In the genomic region with DNA sequence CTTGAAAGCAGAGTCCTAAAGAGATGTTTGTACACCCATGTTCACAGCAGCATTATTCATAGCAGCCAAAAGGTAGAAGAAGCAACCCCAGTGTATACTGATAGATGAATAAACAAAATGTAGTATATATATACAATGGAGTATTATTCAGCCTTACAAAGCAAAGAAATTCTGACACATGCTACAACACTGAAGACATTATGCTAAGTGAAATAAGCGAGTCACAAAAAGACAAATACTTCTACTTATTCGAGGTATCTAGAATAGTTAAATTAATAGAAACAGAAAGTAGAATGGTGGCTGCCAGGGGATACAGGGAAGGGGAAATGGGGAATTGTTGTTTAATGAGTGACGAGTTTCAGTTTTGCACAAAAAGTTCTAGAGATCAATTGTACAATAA, we compare ENCODE assay signal across 12 cellular contexts. TPM values are rescaled to one million over a fixed set of nuclear protein-coding genes. Genes with fewer than 3 reads are reported as not detected.
DNase-seq lines count a peak whose midpoint lies in the region; ATAC-seq, FAIRE-seq and TF ChIP-seq lines count a peak whose summit lies in the region.
"Had no signal": no experiment of that assay in that cellular context is flagged by ENCODE, and none has a peak within 500 bp of the region (broad histone marks: within the 10 kb centered on the region; RNA-seq: fewer than 3 reads in every experiment).

No MANE protein-coding gene starts in this region.

- no peaks in the 10 kb centered on the region for H4K20me1 ChIP-seq in GM12878 (ENCODE audit: control insufficient read depth, insufficient read depth)

- H3K36me3 Mint-ChIP-seq in type B pancreatic cell, result peaks cover 6% of the 10 kb centered on the region

- H3K4me1 ChIP-seq in GM12878 (ENCODE audit: control insufficient read depth, insufficient read depth, low read length), result peaks cover 4% of the 10 kb centered on the region; the same call in 1 of the 2 replicates
- H3K4me1 ChIP-seq in upper lobe of right lung, result no peaks in the 10 kb centered on the region
- H3K4me1 ChIP-seq: uterus had no signal

- H3K9ac ChIP-seq in GM12878 (ENCODE audit: control insufficient read depth, insufficient read depth, low read length), result no peak overlapping the region

- POLR2A ChIA-PET in GM12878 (lab: Charles Lee), result no interaction called here

- no peak overlapping the region for H2AFZ ChIP-seq in GM12878 (ENCODE audit: control insufficient read depth, low read depth, low read length)

- peaks cover 26% of the 10 kb centered on the region for H3K79me2 ChIP-seq in GM12878 (ENCODE audit: control insufficient read depth, insufficient read depth, low read length)

- H3K27me3 ChIP-seq in GM12878 (replicated peaks in 1 of 2; ENCODE audit: control insufficient read depth in 2 of 2, insufficient read depth in 2 of 2, low read length in 1 of 2) (no peaks in the 10 kb centered on the region), upper lobe of right lung (no peaks in the 10 kb centered on the region)
- H3K27me3 ChIP-seq: sigmoid colon, uterus had no signal

- H3K27ac Mint-ChIP-seq in type B pancreatic cell, result no peak overlapping the region

- no TSS peak for BruUV-seq in GM12878 (replicated peaks; lab: Mats Ljungman, UMichigan)

- intact Hi-C loops in GM12878 (cut with micrococcal nuclease; ENCODE audit: unreplicated experiment) (no loop called here), upper lobe of right lung (cut with DNase I) (no loop called here)

- SMC1A ChIA-PET in GM12878 (lab: Charles Lee; ENCODE audit: uncharacterized antibody, unreplicated experiment), result no interaction called here

- TF ChIP-seq CTCF in GM12878 (IDR thresholded peaks at IDR 0.05 in 2 of 3, conservative IDR thresholded peaks at IDR 0.05 in 1 of 3; ENCODE audit: control insufficient read depth in 2 of 3, extremely low read depth in 1 of 3, insufficient read depth in 1 of 3, low read depth in 3 of 3, low read length in 3 of 3) (no peak), upper lobe of right lung (IDR thresholded peaks at IDR 0.05) (no peak), type B pancreatic cell (conservative IDR thresholded peaks at IDR 0.05) (no peak)

- no peak overlapping the region for H3K4me2 ChIP-seq in GM12878 (ENCODE audit: control insufficient read depth, insufficient read depth)

- H3K36me3 ChIP-seq in GM12878 (ENCODE audit: control insufficient read depth in 2 of 2, insufficient read depth in 2 of 2, low read length in 1 of 2), result peaks cover 0 to 3% of the 10 kb centered on the region in 2 experiments; a peak in 1 of 4 replicates
- peaks cover 11% of the 10 kb centered on the region for H3K36me3 ChIP-seq in upper lobe of right lung
- H3K36me3 ChIP-seq: uterus had no signal

- H3K27me3 Mint-ChIP-seq in type B pancreatic cell, result no peaks in the 10 kb centered on the region

- H3K4me3 ChIP-seq in GM12878 (no peak overlapping the region), upper lobe of right lung (no peak overlapping the region)
- H3K4me3 ChIP-seq: sigmoid colon, uterus had no signal

- peaks cover 8% of the 10 kb centered on the region for H3K4me1 Mint-ChIP-seq in type B pancreatic cell (ENCODE audit: unreplicated experiment)

- DNase-seq in GM18507 (ENCODE audit: extremely low spot score, insufficient read length, low read depth), result no peak
- DNase-seq in GM12878 (ENCODE audit: low read depth, low spot score), result no peak
- DNase-seq in upper lobe of right lung, result no peak
- DNase-seq in type B pancreatic cell (ENCODE audit: extremely low spot score, unreplicated experiment), result no peak
- DNase-seq in NK-92 treated with Interleukin-12 subunit alpha and Interleukin-12 subunit beta, amount 100 ng/mL, for 24 hours (lab: John Stamatoyannopoulos, UW), result no peak
- DNase-seq in NCI-H524 treated with DMSO at 0.1 percent for 48 hours (lab: John Stamatoyannopoulos, UW), result no peak
- DNase-seq: NCI-H1105, sigmoid colon, uterus had no signal

- RAD21 ChIA-PET in GM12878 (lab: Charles Lee; ENCODE audit: unreplicated experiment), result no interaction called here

- in situ Hi-C loops in GM12878 (cut with MboI), result no loop called here

- ATAC-seq in GM21381 (IDR thresholded peaks at IDR 0.05; ENCODE audit: unreplicated experiment) (peak; percentile 78), HG03432 (IDR thresholded peaks at IDR 0.05; ENCODE audit: unreplicated experiment) (peak; percentile 81), GM12878 (peak; percentile 82), upper lobe of right lung (no peak)

- no peak for TF ChIP-seq EP300 in GM12878 (IDR thresholded peaks at IDR 0.05; ENCODE audit: borderline replicate concordance in 1 of 2, control insufficient read depth in 1 of 2, low read depth in 2 of 2, low read length in 2 of 2)

- TF ChIP-seq POLR2A in GM12878 (IDR thresholded peaks at IDR 0.05; ENCODE audit: low read depth, low read length), result no peak

- FAIRE-seq in GM18507 (lab: Jason Lieb, UNC) (peak; percentile 79), GM12878 (lab: Jason Lieb, UNC) (no peak)
- FAIRE-seq: H1 had no signal

- H3K9me3 ChIP-seq in GM12878 (replicated peaks; ENCODE audit: control insufficient read depth, insufficient read depth, low read length) (peaks cover 2% of the 10 kb centered on the region; the same call in 1 of the 3 replicates), upper lobe of right lung (no peaks in the 10 kb centered on the region)
- H3K9me3 ChIP-seq: sigmoid colon, uterus had no signal

- H3K9me3 Mint-ChIP-seq in type B pancreatic cell, result no peaks in the 10 kb centered on the region

- no peak overlapping the region for H3K27ac ChIP-seq in GM12878 (ENCODE audit: control insufficient read depth, insufficient read depth)
- H3K27ac ChIP-seq in upper lobe of right lung, result no peak overlapping the region
- H3K27ac ChIP-seq: sigmoid colon, uterus had no signal

- CTCF ChIA-PET in GM12878 (lab: Yijun Ruan, JAX), result no interaction called here

- TF ChIP-seq RAD21 in GM12878 (IDR thresholded peaks at IDR 0.05; ENCODE audit: insufficient read depth, low read depth, low read length), result no peak

- H3K4me3 Mint-ChIP-seq in type B pancreatic cell, result no peak overlapping the region

- WGBS in GM12878 (ENCODE audit: insufficient coverage, insufficient replicate concordance, low lambda C conversion rate, missing lambda C conversion rate), result 20% methylated on average over 3 of the region's 3 CpGs

TF ChIP-seq in GM12878, 131 proteins besides CTCF, POLR2A, EP300 and RAD21:
- peak; percentile 52; the same call in 1 of the 2 replicates for TF ChIP-seq SPI1 (IDR thresholded peaks at IDR 0.05; ENCODE audit: borderline replicate concordance, insufficient read depth, low read depth, low read length)
- TF ChIP-seq IKZF2 (IDR thresholded peaks at IDR 0.05), result 0 out of 4 replicates have a peak, but pooled peaks of 1 of the 2 experiments have one; percentile 21
- no peak for TF ChIP-seq ATF3 (IDR thresholded peaks at IDR 0.05; ENCODE audit: borderline replicate concordance, extremely low read depth, low read depth, low read length)
- TF ChIP-seq, protein P1, sequence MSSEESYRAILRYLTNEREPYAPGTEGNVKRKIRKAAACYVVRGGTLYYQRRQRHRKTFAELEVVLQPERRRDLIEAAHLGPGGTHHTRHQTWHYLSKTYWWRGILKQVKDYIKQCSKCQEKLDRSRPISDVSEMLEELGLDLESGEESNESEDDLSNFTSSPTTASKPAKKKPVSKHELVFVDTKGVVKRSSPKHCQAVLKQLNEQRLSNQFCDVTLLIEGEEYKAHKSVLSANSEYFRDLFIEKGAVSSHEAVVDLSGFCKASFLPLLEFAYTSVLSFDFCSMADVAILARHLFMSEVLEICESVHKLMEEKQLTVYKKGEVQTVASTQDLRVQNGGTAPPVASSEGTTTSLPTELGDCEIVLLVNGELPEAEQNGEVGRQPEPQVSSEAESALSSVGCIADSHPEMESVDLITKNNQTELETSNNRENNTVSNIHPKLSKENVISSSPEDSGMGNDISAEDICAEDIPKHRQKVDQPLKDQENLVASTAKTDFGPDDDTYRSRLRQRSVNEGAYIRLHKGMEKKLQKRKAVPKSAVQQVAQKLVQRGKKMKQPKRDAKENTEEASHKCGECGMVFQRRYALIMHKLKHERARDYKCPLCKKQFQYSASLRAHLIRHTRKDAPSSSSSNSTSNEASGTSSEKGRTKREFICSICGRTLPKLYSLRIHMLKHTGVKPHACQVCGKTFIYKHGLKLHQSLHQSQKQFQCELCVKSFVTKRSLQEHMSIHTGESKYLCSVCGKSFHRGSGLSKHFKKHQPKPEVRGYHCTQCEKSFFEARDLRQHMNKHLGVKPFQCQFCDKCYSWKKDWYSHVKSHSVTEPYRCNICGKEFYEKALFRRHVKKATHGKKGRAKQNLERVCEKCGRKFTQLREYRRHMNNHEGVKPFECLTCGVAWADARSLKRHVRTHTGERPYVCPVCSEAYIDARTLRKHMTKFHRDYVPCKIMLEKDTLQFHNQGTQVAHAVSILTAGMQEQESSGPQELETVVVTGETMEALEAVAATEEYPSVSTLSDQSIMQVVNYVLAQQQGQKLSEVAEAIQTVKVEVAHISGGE (CRISPR knock-in tag; IDR thresholded peaks at IDR 0.05), result no peak
- 0 out of 2 replicates have a peak, but pooled peaks have one; percentile 13 for TF ChIP-seq RUNX3 (IDR thresholded peaks at IDR 0.05; ENCODE audit: low read length)

RNA-seq across cellular contexts. Expression of gene COP1, which starts 23.5 kb away (rescaled TPM):
- total RNA-seq in GM12878 (2013; cell fraction: nucleolus; rRNA removed), result 159 TPM in 2 replicates
- total RNA-seq in GM12878 (2014; rRNA removed) (39.8 and 42.4 TPM in 2 replicates), GM12878 (2014; rRNA removed; fragmentation: Illumina TruSeq; extraction: Trizol) (49.9 and 51.7 TPM in 2 replicates), GM12878 (2021) (35.5 and 39.5 TPM in 2 replicates), upper lobe of right lung (38.7 TPM), type B pancreatic cell (ENCODE audit: low replicate concordance) (43.9 and 44.4 TPM in 2 replicates)
- 15.6 TPM for polyA plus RNA-seq in GM12878 (2011; ENCODE audit: low read depth)
- polyA plus RNA-seq in GM12878 (2011; rRNA removed) (33.6 and 51.1 TPM in 2 replicates), GM12878 (2014; fragmentation: Illumina TruSeq; extraction: Trizol) (37.9 and 47.6 TPM in 2 replicates), GM12878 (2014; fragmentation: Nextera tagmentation; extraction: Ambion mirVana) (10 to 100 TPM; 17.7 to 31.5 TPM), GM12878 (2014; rRNA removed) (24.3 and 32.8 TPM in 2 replicates), GM12878 (2016; fragmentation: Nextera tagmentation; extraction: Ambion mirVana) (10 to 100 TPM; 45.9 to 49.0 TPM)
- 12.9 and 20.6 TPM in 2 replicates for polyA plus RNA-seq in GM12878 (2011; cell fraction: cytosol; rRNA removed)
- 18.0 and 22.2 TPM in 2 replicates for polyA plus RNA-seq in GM12878 (2011; cell fraction: nucleus; rRNA removed)
- 23.8 and 32.6 TPM in 2 replicates for polyA plus RNA-seq in GM12878 (2012)
- 58.5 and 99.5 TPM in 2 replicates for polyA minus RNA-seq in GM12878 (2011; rRNA and poly(A)+ RNA removed)
- 19.1 and 22.6 TPM in 2 replicates for polyA minus RNA-seq in GM12878 (2011; cell fraction: cytosol; rRNA and poly(A)+ RNA removed)
- 63.1 and 119 TPM in 2 replicates for polyA minus RNA-seq in GM12878 (2011; cell fraction: nucleus; rRNA and poly(A)+ RNA removed)
